In the genomic region with DNA sequence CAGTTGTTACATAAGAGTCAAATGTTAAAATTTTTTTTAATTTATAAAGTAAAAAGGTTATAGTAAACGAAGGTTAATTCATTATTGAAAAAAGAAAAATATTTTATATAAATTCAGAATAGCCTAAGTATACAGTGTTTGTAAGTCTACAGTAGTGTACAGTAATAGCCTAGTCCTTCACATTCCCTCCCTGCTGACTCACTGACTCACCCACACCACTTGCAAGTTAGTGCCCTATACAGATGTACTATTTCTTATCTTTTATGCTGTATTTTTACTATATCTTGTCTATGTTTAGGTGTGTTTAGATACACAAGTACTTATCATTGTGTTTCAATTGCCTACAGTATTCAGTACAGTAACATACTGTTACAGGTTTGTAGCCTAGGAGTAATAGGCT, we compare ENCODE assay signal across 27 cellular contexts.
DNase-seq lines count a peak whose midpoint lies in the region; ATAC-seq, FAIRE-seq and TF ChIP-seq lines count a peak whose summit lies in the region.
"Had no signal": no experiment of that assay in that cellular context is flagged by ENCODE, and none has a peak within 500 bp of the region (broad histone marks: within the 10 kb centered on the region; RNA-seq: fewer than 3 reads in every experiment).

No MANE protein-coding gene starts in this region.

- no peaks in the 10 kb centered on the region for H3K4me1 Mint-ChIP-seq in T-helper 2 cell treated with Interferon-gamma antibody and Interleukin-4, amounts not matched to agents 5 μg/mL and 100 μg/mL, for 36 hours (ENCODE audit: low read depth)
- H3K4me1 Mint-ChIP-seq: activated naive CD4-positive, alpha-beta T cell treated with anti-CD3 and anti-CD28 coated beads, Interleukin-2, amount 10 ng/mL, durations not matched to agents 7 days and 5 days; CD4-positive, alpha-beta memory T cell; stimulated activated memory B cell treated with anti-CD40 and anti-IgM and Interleukin-4, amounts not matched to agents 10 μg/mL and 1 μg/mL and 100 μg/mL, for 72 hours had no signal

- TF ChIP-seq CTCF in epithelial cell of esophagus (IDR thresholded peaks at IDR 0.05; ENCODE audit: insufficient read depth, low read depth, low read length, missing control alignments) = no peak

- peak; percentile 63 for DNase-seq in EH (ENCODE audit: low read depth)
- DNase-seq in RCC 7860 (ENCODE audit: low spot score) = peak; percentile 36
- DNase-seq in epithelial cell of esophagus (ENCODE audit: low read depth) = peak; percentile 69
- DNase-seq in kidney tubule cell (ENCODE audit: low spot score) = peak; percentile 33
- no peak for DNase-seq in T-helper 2 cell treated with Interferon-gamma antibody and Interleukin-4, amounts not matched to agents 5 μg/mL and 100 μg/mL, for 36 hours (ENCODE audit: low spot score)
- no peak for DNase-seq in T-helper 9 cell
- DNase-seq in AML-193 (lab: John Stamatoyannopoulos, UW) = no peak
- DNase-seq: ACHN; activated naive CD4-positive, alpha-beta T cell treated with anti-CD3 and anti-CD28 coated beads, Interleukin-2, amount 10 ng/mL, durations not matched to agents 7 days and 5 days; activated T-cell treated with anti-CD3 and anti-CD28 coated beads, Interleukin-2, amount 50 U/mL, for 72 hours; anterior cingulate cortex; CD4-positive, alpha-beta memory T cell; DMS153; H7; Kasumi-1; left cardiac atrium; NCI-H524; posterior cingulate gyrus; stimulated activated CD4-positive, alpha-beta T cell treated with anti-CD3 and anti-CD28 coated beads, Interleukin-1b, Interleukin-23, amount 100 ng/mL, for 48 hours; SW 1271; testis had no signal

- H3K9me3 Mint-ChIP-seq in T-helper 2 cell treated with Interferon-gamma antibody and Interleukin-4, amounts not matched to agents 5 μg/mL and 100 μg/mL, for 36 hours = no peaks in the 10 kb centered on the region
- H3K9me3 Mint-ChIP-seq: activated naive CD4-positive, alpha-beta T cell treated with anti-CD3 and anti-CD28 coated beads, Interleukin-2, amount 10 ng/mL, durations not matched to agents 7 days and 5 days; activated T-cell treated with anti-CD3 and anti-CD28 coated beads, Interleukin-2, amount 50 U/mL, for 72 hours; natural killer cell treated with Interleukin-12 subunit alpha and Interleukin-12 subunit beta and Interleukin-15 and Interleukin-18, amount 100 ng/mL, for 72 hours; stimulated activated memory B cell treated with anti-CD40 and anti-IgM and Interleukin-4, amounts not matched to agents 10 μg/mL and 1 μg/mL and 100 μg/mL, for 72 hours had no signal

- H3K27me3 Mint-ChIP-seq in T-helper 2 cell treated with Interferon-gamma antibody and Interleukin-4, amounts not matched to agents 5 μg/mL and 100 μg/mL, for 36 hours (ENCODE audit: low read depth) = peaks cover 6% of the 10 kb centered on the region
- H3K27me3 Mint-ChIP-seq: stimulated activated memory B cell treated with anti-CD40 and anti-IgM and Interleukin-4, amounts not matched to agents 10 μg/mL and 1 μg/mL and 100 μg/mL, for 72 hours had no signal

- FAIRE-seq in RCC 7860 (lab: Jason Lieb, UNC) = peak; percentile 82
- FAIRE-seq: GM12891, GM19239 had no signal

- H3K4me3 ChIP-seq in epithelial cell of esophagus (ENCODE audit: low read length) = no peak overlapping the region
- H3K4me3 ChIP-seq: testis had no signal

- no peaks in the 10 kb centered on the region for H3K36me3 Mint-ChIP-seq in T-helper 2 cell treated with Interferon-gamma antibody and Interleukin-4, amounts not matched to agents 5 μg/mL and 100 μg/mL, for 36 hours (ENCODE audit: low read depth)
- H3K36me3 Mint-ChIP-seq: activated naive CD4-positive, alpha-beta T cell treated with anti-CD3 and anti-CD28 coated beads, Interleukin-2, amount 10 ng/mL, durations not matched to agents 7 days and 5 days; CD4-positive, alpha-beta memory T cell; mesothelial cell of epicardium; natural killer cell treated with Interleukin-12 subunit alpha and Interleukin-12 subunit beta and Interleukin-15 and Interleukin-18, amount 100 ng/mL, for 72 hours; stimulated activated memory B cell treated with anti-CD40 and anti-IgM and Interleukin-4, amounts not matched to agents 10 μg/mL and 1 μg/mL and 100 μg/mL, for 72 hours had no signal

- no peak overlapping the region for H3K27ac Mint-ChIP-seq in T-helper 2 cell treated with Interferon-gamma antibody and Interleukin-4, amounts not matched to agents 5 μg/mL and 100 μg/mL, for 36 hours
- H3K27ac Mint-ChIP-seq: activated naive CD4-positive, alpha-beta T cell treated with anti-CD3 and anti-CD28 coated beads, Interleukin-2, amount 10 ng/mL, durations not matched to agents 7 days and 5 days; activated T-cell treated with anti-CD3 and anti-CD28 coated beads, Interleukin-2, amount 50 U/mL, for 72 hours; CD4-positive, alpha-beta memory T cell; mesothelial cell of epicardium; natural killer cell treated with Interleukin-12 subunit alpha and Interleukin-12 subunit beta and Interleukin-15 and Interleukin-18, amount 100 ng/mL, for 72 hours; stimulated activated memory B cell treated with anti-CD40 and anti-IgM and Interleukin-4, amounts not matched to agents 10 μg/mL and 1 μg/mL and 100 μg/mL, for 72 hours had no signal

- no peak for ATAC-seq in HG02763 (IDR thresholded peaks at IDR 0.05; ENCODE audit: unreplicated experiment)
- ATAC-seq: activated T-cell treated with anti-CD3 and anti-CD28 coated beads, Interleukin-2, amount 50 U/mL, for 72 hours; natural killer cell treated with Interleukin-12 subunit alpha and Interleukin-12 subunit beta and Interleukin-15 and Interleukin-18, amount 100 ng/mL, for 72 hours; stimulated activated memory B cell treated with anti-CD40 and anti-IgM and Interleukin-4, amounts not matched to agents 10 μg/mL and 1 μg/mL and 100 μg/mL, for 72 hours had no signal

- no peak overlapping the region for H3K4me3 Mint-ChIP-seq in T-helper 2 cell treated with Interferon-gamma antibody and Interleukin-4, amounts not matched to agents 5 μg/mL and 100 μg/mL, for 36 hours
- H3K4me3 Mint-ChIP-seq: activated naive CD4-positive, alpha-beta T cell treated with anti-CD3 and anti-CD28 coated beads, Interleukin-2, amount 10 ng/mL, durations not matched to agents 7 days and 5 days; activated T-cell treated with anti-CD3 and anti-CD28 coated beads, Interleukin-2, amount 50 U/mL, for 72 hours; CD4-positive, alpha-beta memory T cell; mesothelial cell of epicardium; natural killer cell treated with Interleukin-12 subunit alpha and Interleukin-12 subunit beta and Interleukin-15 and Interleukin-18, amount 100 ng/mL, for 72 hours; stimulated activated memory B cell treated with anti-CD40 and anti-IgM and Interleukin-4, amounts not matched to agents 10 μg/mL and 1 μg/mL and 100 μg/mL, for 72 hours had no signal

Comparison
In these comparisons a context has a peak if more than half of its experiments do, and no peak if none do; other contexts are left out.
1. DNase-seq: peak in EH (single experiment), RCC 7860 (single experiment), epithelial cell of esophagus (single experiment) and kidney tubule cell (single experiment); none in T-helper 2 cell treated with Interferon-gamma antibody and Interleukin-4, amounts not matched to agents 5 μg/mL and 100 μg/mL, for 36 hours (single experiment), T-helper 9 cell (single experiment) and AML-193 (0 of 2).